1 cellular context compared by ENCODE assay signal in genomic region chr20:46040902-46041535, GRCh38.
TF ChIP-seq lines count a peak whose summit lies in the region.

No MANE protein-coding gene starts in this region.

TF ChIP-seq in HepG2, 621 proteins besides CTCF, POLR2A, EP300 and RAD21 (continued from another document and continues in another):
- TF ChIP-seq, protein P1, sequence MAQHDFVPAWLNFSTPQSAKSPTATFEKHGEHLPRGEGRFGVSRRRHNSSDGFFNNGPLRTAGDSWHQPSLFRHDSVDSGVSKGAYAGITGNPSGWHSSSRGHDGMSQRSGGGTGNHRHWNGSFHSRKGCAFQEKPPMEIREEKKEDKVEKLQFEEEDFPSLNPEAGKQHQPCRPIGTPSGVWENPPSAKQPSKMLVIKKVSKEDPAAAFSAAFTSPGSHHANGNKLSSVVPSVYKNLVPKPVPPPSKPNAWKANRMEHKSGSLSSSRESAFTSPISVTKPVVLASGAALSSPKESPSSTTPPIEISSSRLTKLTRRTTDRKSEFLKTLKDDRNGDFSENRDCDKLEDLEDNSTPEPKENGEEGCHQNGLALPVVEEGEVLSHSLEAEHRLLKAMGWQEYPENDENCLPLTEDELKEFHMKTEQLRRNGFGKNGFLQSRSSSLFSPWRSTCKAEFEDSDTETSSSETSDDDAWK (CRISPR knock-in tag; IDR thresholded peaks at IDR 0.05), result no peak
- TF ChIP-seq NCOA1 (CRISPR knock-in tag; IDR thresholded peaks at IDR 0.05) (no peak), ZNF652 (CRISPR knock-in tag; IDR thresholded peaks at IDR 0.05; ENCODE audit: borderline replicate concordance, low read depth) (peak; percentile 59), TBL1XR1 (IDR thresholded peaks at IDR 0.05; ENCODE audit: borderline replicate concordance, low read length, partially characterized antibody) (no peak), GATA4 (IDR thresholded peaks at IDR 0.05; ENCODE audit: borderline replicate concordance, low read depth) (no peak), SNAPC2 (CRISPR knock-in tag; IDR thresholded peaks at IDR 0.05) (peak; percentile 92; the same call in 1 of the 2 replicates), POLR2AphosphoS5 (IDR thresholded peaks at IDR 0.05; ENCODE audit: low read depth, low read length) (no peak), TBX2 (CRISPR knock-in tag; IDR thresholded peaks at IDR 0.05; ENCODE audit: borderline replicate concordance) (peak; percentile 53; the same call in 1 of the 2 replicates), AFF4 (CRISPR knock-in tag; IDR thresholded peaks at IDR 0.05) (no peak), GATAD2A (CRISPR knock-in tag; IDR thresholded peaks at IDR 0.05) (peak; percentile 71), HOXA5 (CRISPR knock-in tag; IDR thresholded peaks at IDR 0.05) (peak; percentile 94), MTF1 (CRISPR knock-in tag; IDR thresholded peaks at IDR 0.05) (peak; percentile 94), SNAPC4 (CRISPR knock-in tag; IDR thresholded peaks at IDR 0.05) (peak; percentile 93), NFYC (CRISPR knock-in tag; IDR thresholded peaks at IDR 0.05) (peak; percentile 48; the same call in 1 of the 2 replicates), TAF15 (IDR thresholded peaks at IDR 0.05; ENCODE audit: low read depth, low read length, poor library complexity, severe bottlenecking) (no peak), NFIC (IDR thresholded peaks at IDR 0.05; ENCODE audit: low read length) (no peak), SRY (CRISPR knock-in tag; IDR thresholded peaks at IDR 0.05) (peak; percentile 96), ZEB1 (IDR thresholded peaks at IDR 0.05; ENCODE audit: insufficient replicate concordance, low read depth) (no peak), ZNF441 (CRISPR knock-in tag; IDR thresholded peaks at IDR 0.05; ENCODE audit: borderline replicate concordance) (peak; percentile 94), JDP2 (CRISPR knock-in tag; IDR thresholded peaks at IDR 0.05; ENCODE audit: borderline replicate concordance) (no peak; the same call in 1 of the 2 replicates), ZNF572 (CRISPR knock-in tag; IDR thresholded peaks at IDR 0.05) (no peak), ZNF484 (CRISPR knock-in tag; IDR thresholded peaks at IDR 0.05; ENCODE audit: borderline replicate concordance, low read depth) (peak; percentile 75; the same call in 1 of the 2 replicates), TRAFD1 (CRISPR knock-in tag; IDR thresholded peaks at IDR 0.05; ENCODE audit: borderline replicate concordance) (no peak), RARA (CRISPR knock-in tag; IDR thresholded peaks at IDR 0.05) (peak; percentile 83), ZNF713 (CRISPR knock-in tag; IDR thresholded peaks at IDR 0.05) (no peak), ZNF639 (CRISPR knock-in tag; conservative IDR thresholded peaks at IDR 0.05) (peak; percentile 79), RBM39 (IDR thresholded peaks at IDR 0.05; ENCODE audit: low read depth, low read length, poor library complexity, severe bottlenecking) (no peak), MBNL3 (CRISPR knock-in tag; conservative IDR thresholded peaks at IDR 0.05) (no peak), MXD4 (CRISPR knock-in tag; IDR thresholded peaks at IDR 0.05) (peak; percentile 91; the same call in 1 of the 2 replicates)
- TF ChIP-seq, protein P2, sequence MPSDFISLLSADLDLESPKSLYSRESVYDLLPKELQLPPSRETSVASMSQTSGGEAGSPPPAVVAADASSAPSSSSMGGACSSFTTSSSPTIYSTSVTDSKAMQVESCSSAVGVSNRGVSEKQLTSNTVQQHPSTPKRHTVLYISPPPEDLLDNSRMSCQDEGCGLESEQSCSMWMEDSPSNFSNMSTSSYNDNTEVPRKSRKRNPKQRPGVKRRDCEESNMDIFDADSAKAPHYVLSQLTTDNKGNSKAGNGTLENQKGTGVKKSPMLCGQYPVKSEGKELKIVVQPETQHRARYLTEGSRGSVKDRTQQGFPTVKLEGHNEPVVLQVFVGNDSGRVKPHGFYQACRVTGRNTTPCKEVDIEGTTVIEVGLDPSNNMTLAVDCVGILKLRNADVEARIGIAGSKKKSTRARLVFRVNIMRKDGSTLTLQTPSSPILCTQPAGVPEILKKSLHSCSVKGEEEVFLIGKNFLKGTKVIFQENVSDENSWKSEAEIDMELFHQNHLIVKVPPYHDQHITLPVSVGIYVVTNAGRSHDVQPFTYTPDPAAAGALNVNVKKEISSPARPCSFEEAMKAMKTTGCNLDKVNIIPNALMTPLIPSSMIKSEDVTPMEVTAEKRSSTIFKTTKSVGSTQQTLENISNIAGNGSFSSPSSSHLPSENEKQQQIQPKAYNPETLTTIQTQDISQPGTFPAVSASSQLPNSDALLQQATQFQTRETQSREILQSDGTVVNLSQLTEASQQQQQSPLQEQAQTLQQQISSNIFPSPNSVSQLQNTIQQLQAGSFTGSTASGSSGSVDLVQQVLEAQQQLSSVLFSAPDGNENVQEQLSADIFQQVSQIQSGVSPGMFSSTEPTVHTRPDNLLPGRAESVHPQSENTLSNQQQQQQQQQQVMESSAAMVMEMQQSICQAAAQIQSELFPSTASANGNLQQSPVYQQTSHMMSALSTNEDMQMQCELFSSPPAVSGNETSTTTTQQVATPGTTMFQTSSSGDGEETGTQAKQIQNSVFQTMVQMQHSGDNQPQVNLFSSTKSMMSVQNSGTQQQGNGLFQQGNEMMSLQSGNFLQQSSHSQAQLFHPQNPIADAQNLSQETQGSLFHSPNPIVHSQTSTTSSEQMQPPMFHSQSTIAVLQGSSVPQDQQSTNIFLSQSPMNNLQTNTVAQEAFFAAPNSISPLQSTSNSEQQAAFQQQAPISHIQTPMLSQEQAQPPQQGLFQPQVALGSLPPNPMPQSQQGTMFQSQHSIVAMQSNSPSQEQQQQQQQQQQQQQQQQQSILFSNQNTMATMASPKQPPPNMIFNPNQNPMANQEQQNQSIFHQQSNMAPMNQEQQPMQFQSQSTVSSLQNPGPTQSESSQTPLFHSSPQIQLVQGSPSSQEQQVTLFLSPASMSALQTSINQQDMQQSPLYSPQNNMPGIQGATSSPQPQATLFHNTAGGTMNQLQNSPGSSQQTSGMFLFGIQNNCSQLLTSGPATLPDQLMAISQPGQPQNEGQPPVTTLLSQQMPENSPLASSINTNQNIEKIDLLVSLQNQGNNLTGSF (CRISPR knock-in tag; IDR thresholded peaks at IDR 0.05), result peak; percentile 97
- TF ChIP-seq, protein P3, sequence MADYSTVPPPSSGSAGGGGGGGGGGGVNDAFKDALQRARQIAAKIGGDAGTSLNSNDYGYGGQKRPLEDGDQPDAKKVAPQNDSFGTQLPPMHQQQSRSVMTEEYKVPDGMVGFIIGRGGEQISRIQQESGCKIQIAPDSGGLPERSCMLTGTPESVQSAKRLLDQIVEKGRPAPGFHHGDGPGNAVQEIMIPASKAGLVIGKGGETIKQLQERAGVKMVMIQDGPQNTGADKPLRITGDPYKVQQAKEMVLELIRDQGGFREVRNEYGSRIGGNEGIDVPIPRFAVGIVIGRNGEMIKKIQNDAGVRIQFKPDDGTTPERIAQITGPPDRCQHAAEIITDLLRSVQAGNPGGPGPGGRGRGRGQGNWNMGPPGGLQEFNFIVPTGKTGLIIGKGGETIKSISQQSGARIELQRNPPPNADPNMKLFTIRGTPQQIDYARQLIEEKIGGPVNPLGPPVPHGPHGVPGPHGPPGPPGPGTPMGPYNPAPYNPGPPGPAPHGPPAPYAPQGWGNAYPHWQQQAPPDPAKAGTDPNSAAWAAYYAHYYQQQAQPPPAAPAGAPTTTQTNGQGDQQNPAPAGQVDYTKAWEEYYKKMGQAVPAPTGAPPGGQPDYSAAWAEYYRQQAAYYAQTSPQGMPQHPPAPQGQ (CRISPR knock-in tag; IDR thresholded peaks at IDR 0.05; ENCODE audit: borderline replicate concordance), result no peak
- TF ChIP-seq, protein P4, sequence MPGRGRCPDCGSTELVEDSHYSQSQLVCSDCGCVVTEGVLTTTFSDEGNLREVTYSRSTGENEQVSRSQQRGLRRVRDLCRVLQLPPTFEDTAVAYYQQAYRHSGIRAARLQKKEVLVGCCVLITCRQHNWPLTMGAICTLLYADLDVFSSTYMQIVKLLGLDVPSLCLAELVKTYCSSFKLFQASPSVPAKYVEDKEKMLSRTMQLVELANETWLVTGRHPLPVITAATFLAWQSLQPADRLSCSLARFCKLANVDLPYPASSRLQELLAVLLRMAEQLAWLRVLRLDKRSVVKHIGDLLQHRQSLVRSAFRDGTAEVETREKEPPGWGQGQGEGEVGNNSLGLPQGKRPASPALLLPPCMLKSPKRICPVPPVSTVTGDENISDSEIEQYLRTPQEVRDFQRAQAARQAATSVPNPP (CRISPR knock-in tag; IDR thresholded peaks at IDR 0.05), result peak; percentile 73; the same call in 1 of the 2 replicates
- TF ChIP-seq, protein P5, sequence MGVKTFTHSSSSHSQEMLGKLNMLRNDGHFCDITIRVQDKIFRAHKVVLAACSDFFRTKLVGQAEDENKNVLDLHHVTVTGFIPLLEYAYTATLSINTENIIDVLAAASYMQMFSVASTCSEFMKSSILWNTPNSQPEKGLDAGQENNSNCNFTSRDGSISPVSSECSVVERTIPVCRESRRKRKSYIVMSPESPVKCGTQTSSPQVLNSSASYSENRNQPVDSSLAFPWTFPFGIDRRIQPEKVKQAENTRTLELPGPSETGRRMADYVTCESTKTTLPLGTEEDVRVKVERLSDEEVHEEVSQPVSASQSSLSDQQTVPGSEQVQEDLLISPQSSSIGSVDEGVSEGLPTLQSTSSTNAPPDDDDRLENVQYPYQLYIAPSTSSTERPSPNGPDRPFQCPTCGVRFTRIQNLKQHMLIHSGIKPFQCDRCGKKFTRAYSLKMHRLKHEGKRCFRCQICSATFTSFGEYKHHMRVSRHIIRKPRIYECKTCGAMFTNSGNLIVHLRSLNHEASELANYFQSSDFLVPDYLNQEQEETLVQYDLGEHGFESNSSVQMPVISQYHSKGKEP (CRISPR knock-in tag; IDR thresholded peaks at IDR 0.05), result peak; percentile 99
